19 cellular contexts compared by ENCODE assay signal in genomic region chr14:101723061-101723595, GRCh38. TPM values are rescaled to one million over a fixed set of nuclear protein-coding genes. Genes with fewer than 3 reads are reported as not detected.
DNase-seq lines count a peak whose midpoint lies in the region; ATAC-seq and TF ChIP-seq lines count a peak whose summit lies in the region.
"Had no signal": no experiment of that assay in that cellular context is flagged by ENCODE, and none has a peak within 500 bp of the region (broad histone marks: within the 10 kb centered on the region; RNA-seq: fewer than 3 reads in every experiment).

No MANE protein-coding gene starts in this region.

- no peak for TF ChIP-seq POLR2A in suprapubic skin (IDR thresholded peaks at IDR 0.05)

- peak; percentile 28 for DNase-seq in activated T-cell treated with anti-CD3 and anti-CD28 coated beads, Interleukin-2, amount 50 U/mL, for 24 hours
- DNase-seq in activated T-cell treated with anti-CD3 and anti-CD28 coated beads, Interleukin-2, amount 50 U/mL, for 1 hour: no peak
- DNase-seq in activated CD4-positive, alpha-beta memory T cell treated with anti-CD3 and anti-CD28 coated beads for 36 hours: no peak
- DNase-seq in epithelial cell of prostate (ENCODE audit: low read depth, low spot score) (no peak), suprapubic skin (ENCODE audit: low spot score in 2 of 2) (peak; percentile 18 to 53), epidermal melanocyte (ENCODE audit: insufficient read length, low spot score) (no peak)
- DNase-seq: activated T-cell treated with anti-CD3 and anti-CD28 coated beads, Interleukin-2, amount 50 U/mL, for 4 hours; heart right ventricle; kidney glomerular epithelial cell; NCI-H2081; NCI-H524 treated with DMSO at 0.1 percent for 48 hours; OCI-M1; pancreas; stimulated activated CD4-positive, alpha-beta T cell treated with anti-CD3 and anti-CD28 coated beads, Interleukin-4, amount 100 ng/mL, for 4 hours; uterus; WERI-Rb-1 had no signal

- no peaks in the 10 kb centered on the region for H3K36me3 ChIP-seq in suprapubic skin
- H3K36me3 ChIP-seq: heart right ventricle, pancreas, uterus, WERI-Rb-1 had no signal

- no peaks in the 10 kb centered on the region for H3K9me3 ChIP-seq in suprapubic skin
- H3K9me3 ChIP-seq: heart right ventricle, pancreas, uterus had no signal

- ATAC-seq in GM21381 (IDR thresholded peaks at IDR 0.05; ENCODE audit: unreplicated experiment): no peak
- no peak for ATAC-seq in HG02678 (IDR thresholded peaks at IDR 0.05; ENCODE audit: unreplicated experiment)

- peak overlapping the region; percentile 79 for H3K27ac Mint-ChIP-seq in activated T-cell treated with anti-CD3 and anti-CD28 coated beads, Interleukin-2, amount 50 U/mL, for 24 hours
- H3K27ac Mint-ChIP-seq in activated CD4-positive, alpha-beta memory T cell treated with anti-CD3 and anti-CD28 coated beads for 36 hours: peak overlapping the region; percentile 99
- H3K27ac Mint-ChIP-seq: dendritic cell treated with granulocyte-macrophage colony-stimulating factor and Interleukin-4, amounts not matched to agents 40 ng/mL and 50 ng/mL, for 4 days had no signal

- H3K4me1 ChIP-seq in suprapubic skin: peaks cover 4% of the 10 kb centered on the region
- H3K4me1 ChIP-seq: pancreas, uterus had no signal

- H3K9me3 Mint-ChIP-seq in activated T-cell treated with anti-CD3 and anti-CD28 coated beads, Interleukin-2, amount 50 U/mL, for 24 hours: peaks cover under 1% of the 10 kb centered on the region
- no peaks in the 10 kb centered on the region for H3K9me3 Mint-ChIP-seq in activated CD4-positive, alpha-beta memory T cell treated with anti-CD3 and anti-CD28 coated beads for 36 hours
- H3K9me3 Mint-ChIP-seq: activated T-cell treated with anti-CD3 and anti-CD28 coated beads, Interleukin-2, amount 50 U/mL, for 4 hours; dendritic cell treated with granulocyte-macrophage colony-stimulating factor and Interleukin-4, amounts not matched to agents 40 ng/mL and 50 ng/mL, for 4 days had no signal

- WGBS in suprapubic skin: 80% methylated on average over 8 of the region's 8 CpGs

- POLR2A ChIA-PET in activated CD4-positive, alpha-beta memory T cell treated with anti-CD3 and anti-CD28 coated beads for 36 hours (lab: Charles Lee): interaction anchor here (1.1 to 1.7 kb wide), 2 partner anchors 8 to 11 kb away, joined by 3 to 22 read pairs; no protein-coding TSS in a partner anchor

- H3K4me3 Mint-ChIP-seq in activated T-cell treated with anti-CD3 and anti-CD28 coated beads, Interleukin-2, amount 50 U/mL, for 24 hours: no peak overlapping the region
- peak overlapping the region; percentile 18 for H3K4me3 Mint-ChIP-seq in activated CD4-positive, alpha-beta memory T cell treated with anti-CD3 and anti-CD28 coated beads for 36 hours
- H3K4me3 Mint-ChIP-seq: dendritic cell treated with granulocyte-macrophage colony-stimulating factor and Interleukin-4, amounts not matched to agents 40 ng/mL and 50 ng/mL, for 4 days had no signal

- H3K4me1 Mint-ChIP-seq in activated T-cell treated with anti-CD3 and anti-CD28 coated beads, Interleukin-2, amount 50 U/mL, for 24 hours (ENCODE audit: low read depth): peaks cover 65% of the 10 kb centered on the region
- peaks cover 52% of the 10 kb centered on the region for H3K4me1 Mint-ChIP-seq in activated CD4-positive, alpha-beta memory T cell treated with anti-CD3 and anti-CD28 coated beads for 36 hours (ENCODE audit: low read depth)

- H3K27me3 Mint-ChIP-seq in activated T-cell treated with anti-CD3 and anti-CD28 coated beads, Interleukin-2, amount 50 U/mL, for 24 hours: no peaks in the 10 kb centered on the region
- no peaks in the 10 kb centered on the region for H3K27me3 Mint-ChIP-seq in activated CD4-positive, alpha-beta memory T cell treated with anti-CD3 and anti-CD28 coated beads for 36 hours

- no peaks in the 10 kb centered on the region for H3K27me3 ChIP-seq in suprapubic skin
- H3K27me3 ChIP-seq: heart right ventricle, pancreas, uterus had no signal

- H3K27ac ChIP-seq in epithelial cell of prostate (peak overlapping the region; percentile 78), suprapubic skin (no peak overlapping the region)
- H3K27ac ChIP-seq: pancreas, WERI-Rb-1 had no signal

- CTCF ChIA-PET in activated CD4-positive, alpha-beta memory T cell treated with anti-CD3 and anti-CD28 coated beads for 36 hours (lab: Charles Lee): interaction anchor here (1.7 to 4.2 kb wide), 2 partner anchors 16 to 48 kb away, joined by 8 to 41 read pairs; no protein-coding TSS in a partner anchor

- H3K36me3 Mint-ChIP-seq in activated T-cell treated with anti-CD3 and anti-CD28 coated beads, Interleukin-2, amount 50 U/mL, for 24 hours (ENCODE audit: low read depth): no peaks in the 10 kb centered on the region
- no peaks in the 10 kb centered on the region for H3K36me3 Mint-ChIP-seq in activated CD4-positive, alpha-beta memory T cell treated with anti-CD3 and anti-CD28 coated beads for 36 hours

- no peak for TF ChIP-seq CTCF in suprapubic skin (IDR thresholded peaks at IDR 0.05)

- H3K4me3 ChIP-seq in suprapubic skin: no peak overlapping the region
- H3K4me3 ChIP-seq: pancreas, uterus had no signal

- intact Hi-C loops in activated CD4-positive, alpha-beta memory T cell treated with anti-CD3 and anti-CD28 coated beads for 36 hours (cut with micrococcal nuclease): loop anchor here (2.0 to 5.0 kb wide), 3 partner anchors 38 to 594 kb away; partner anchors contain the start of genes PPP2R5C, WDR20 and ZNF839

- TF ChIP-seq EP300 in suprapubic skin (IDR thresholded peaks at IDR 0.05): no peak

RNA-seq across cellular contexts. Expression of gene PPP2R5C, which starts 38.4 kb away (rescaled TPM):
- total RNA-seq in activated CD4-positive, alpha-beta memory T cell treated with anti-CD3 and anti-CD28 coated beads for 36 hours: 100 to 1,000 TPM; 252 to 268 TPM
- total RNA-seq in suprapubic skin: 100 to 1,000 TPM; 104 to 149 (median 119) TPM

Comparison
In these comparisons a context has a peak if more than half of its experiments do, and no peak if none do; other contexts are left out.
1. DNase-seq: peak in activated T-cell treated with anti-CD3 and anti-CD28 coated beads, Interleukin-2, amount 50 U/mL, for 24 hours (single experiment) and suprapubic skin (2 of 2); none in activated T-cell treated with anti-CD3 and anti-CD28 coated beads, Interleukin-2, amount 50 U/mL, for 1 hour (single experiment), activated CD4-positive, alpha-beta memory T cell treated with anti-CD3 and anti-CD28 coated beads for 36 hours (single experiment), epithelial cell of prostate (single experiment) and epidermal melanocyte (single experiment).